Comparison of ENCODE assay signal across 10 cellular contexts in the genomic region with DNA sequence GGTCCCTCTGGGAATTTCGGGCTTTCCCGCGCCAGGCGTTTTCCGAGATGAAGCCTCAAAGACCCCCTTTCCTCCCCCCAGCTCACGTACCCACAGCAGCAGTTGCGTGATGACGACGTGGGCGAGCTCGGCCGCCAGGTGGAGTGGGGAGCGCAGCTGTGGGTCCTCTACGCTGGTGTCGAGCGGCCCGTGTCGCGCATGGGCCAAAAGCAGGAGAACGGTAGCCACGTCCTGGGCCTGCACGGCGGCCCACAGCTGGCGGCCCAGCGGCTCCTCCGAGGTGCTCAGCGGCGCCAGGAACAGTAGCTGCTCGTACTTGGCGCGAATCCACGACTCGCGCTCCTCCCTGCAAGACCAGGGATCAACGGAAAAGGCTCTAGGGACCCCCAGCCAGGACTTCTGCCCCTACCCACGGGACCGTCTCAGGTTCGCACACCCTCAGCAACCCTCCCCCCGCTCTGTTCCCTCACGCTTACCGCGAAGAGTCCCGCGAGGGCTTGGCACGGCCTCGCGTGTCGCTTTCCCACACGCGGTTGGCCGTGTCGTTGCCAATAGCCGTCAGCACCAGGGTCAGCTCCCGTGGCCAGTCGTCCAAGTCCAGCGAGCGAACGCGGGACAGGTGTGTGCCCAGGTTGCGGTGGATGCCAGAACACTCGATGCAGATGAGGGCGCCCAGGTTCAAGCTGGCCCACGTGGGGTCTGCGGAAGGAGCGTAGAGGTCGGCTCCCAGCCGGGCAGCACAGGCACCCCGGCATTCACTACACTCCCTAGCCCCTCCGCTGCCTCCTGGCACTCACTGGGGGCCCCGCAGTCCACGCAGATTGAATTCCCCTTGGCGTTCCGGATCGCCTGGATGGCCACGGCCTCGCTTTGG. TPM values are rescaled to one million over a fixed set of nuclear protein-coding genes. Genes with fewer than 3 reads are reported as not detected.
DNase-seq lines count a peak whose midpoint lies in the region; ATAC-seq and TF ChIP-seq lines count a peak whose summit lies in the region.
"Had no signal": no experiment of that assay in that cellular context is flagged by ENCODE, and none has a peak within 500 bp of the region (broad histone marks: within the 10 kb centered on the region; RNA-seq: fewer than 3 reads in every experiment).

No MANE protein-coding gene starts in this region.

- ATAC-seq in GM21528 (IDR thresholded peaks at IDR 0.05; ENCODE audit: low FRiP score, unreplicated experiment), result no peak

- H3K4me3 Mint-ChIP-seq in activated naive CD4-positive, alpha-beta T cell treated with anti-CD3 and anti-CD28 coated beads for 36 hours, result no peak overlapping the region
- H3K4me3 Mint-ChIP-seq: activated T-helper 1 cell treated with anti-CD3 and anti-CD28 coated beads, Interleukin-12 subunit alpha, Interleukin-12 subunit beta, Interleukin-2, Interleukin-4 antibody, amounts not matched to agents 30 ng/mL and 10 ng/mL and 1 ng/mL, durations not matched to agents 14 hours and 24 hours and 36 hours had no signal

- no peaks in the 10 kb centered on the region for H3K27me3 Mint-ChIP-seq in activated naive CD4-positive, alpha-beta T cell treated with anti-CD3 and anti-CD28 coated beads for 36 hours (ENCODE audit: low read depth)

- peaks cover 28% of the 10 kb centered on the region for H3K36me3 Mint-ChIP-seq in activated naive CD4-positive, alpha-beta T cell treated with anti-CD3 and anti-CD28 coated beads for 36 hours (ENCODE audit: low read depth)

- TF ChIP-seq POLR2A in lower leg skin (IDR thresholded peaks at IDR 0.05) (no peak), transverse colon (IDR thresholded peaks at IDR 0.05) (no peak)

- no peaks in the 10 kb centered on the region for H3K4me1 Mint-ChIP-seq in activated naive CD4-positive, alpha-beta T cell treated with anti-CD3 and anti-CD28 coated beads for 36 hours (ENCODE audit: low read depth)

- CTCF ChIA-PET in activated naive CD4-positive, alpha-beta T cell treated with anti-CD3 and anti-CD28 coated beads for 36 hours (lab: Charles Lee), result interaction anchor here (1.4 to 1.5 kb wide), 2 partner anchors 10 to 17 kb away, joined by 4 read pairs; partner anchors contain the start of gene TSPAN31

- H3K4me1 ChIP-seq in transverse colon, result peaks cover 3 to 17% (median 9%) of the 10 kb centered on the region in 4 donors

- intact Hi-C loops in lower leg skin (cut with DNase I; ENCODE audit: low total_unique reads) (no loop called here), transverse colon (cut with DNase I; ENCODE audit: low total_unique reads) (no loop called here)
- intact Hi-C loops in activated naive CD4-positive, alpha-beta T cell treated with anti-CD3 and anti-CD28 coated beads for 36 hours (cut with micrococcal nuclease), result no loop called here

- in situ Hi-C loops in transverse colon (cut with MboI; ENCODE audit: low pct_ligation_motif_present in 1 of 4, low pct_unique_long_range_greater_than_20kb in 1 of 4, low sequenced_read_pairs in 3 of 4), result no loop called here

- no peak overlapping the region for H3K27ac Mint-ChIP-seq in activated naive CD4-positive, alpha-beta T cell treated with anti-CD3 and anti-CD28 coated beads for 36 hours

- TF ChIP-seq EP300 in transverse colon (IDR thresholded peaks at IDR 0.05; ENCODE audit: low read depth), result no peak

- peak; percentile 30 for DNase-seq in activated CD4-positive, CD25-positive, alpha-beta regulatory T cell treated with anti-CD3 and anti-CD28 coated beads, Interleukin-2, amount 50 U/mL, for 72 hours
- no peak for DNase-seq in activated CD4-positive, CD25-positive, alpha-beta regulatory T cell (lab: John Stamatoyannopoulos, UW)
- peak; percentile 46 for DNase-seq in choroid plexus epithelial cell (ENCODE audit: low read depth)
- peak; percentile 19 to 88 for DNase-seq in lower leg skin (ENCODE audit: low spot score in 2 of 2)
- DNase-seq in transverse colon, result peak; percentile 33
- DNase-seq in T-helper 1 cell, result no peak
- DNase-seq in activated naive CD4-positive, alpha-beta T cell treated with anti-CD3 and anti-CD28 coated beads for 36 hours, result no peak
- DNase-seq: stimulated activated CD4-positive, alpha-beta T cell treated with anti-CD3 and anti-CD28 coated beads, Interleukin-1b, Interleukin-23, amount 100 ng/mL, for 48 hours had no signal

- TF ChIP-seq CTCF in choroid plexus epithelial cell (conservative IDR thresholded peaks at IDR 0.05; ENCODE audit: low read depth, low read length) (peak; percentile 52), lower leg skin (IDR thresholded peaks at IDR 0.05) (no peak), transverse colon (IDR thresholded peaks at IDR 0.05) (peak; percentile 27 to 42 (median 36))

- peak overlapping the region; percentile 23 to 70 (median 26) for H3K27ac ChIP-seq in transverse colon

- no peaks in the 10 kb centered on the region for H3K9me3 Mint-ChIP-seq in activated naive CD4-positive, alpha-beta T cell treated with anti-CD3 and anti-CD28 coated beads for 36 hours
- H3K9me3 Mint-ChIP-seq: activated T-helper 1 cell treated with anti-CD3 and anti-CD28 coated beads, Interleukin-12 subunit alpha, Interleukin-12 subunit beta, Interleukin-2, Interleukin-4 antibody, amounts not matched to agents 30 ng/mL and 10 ng/mL and 1 ng/mL, durations not matched to agents 14 hours and 24 hours and 36 hours had no signal

- H3K27me3 ChIP-seq in transverse colon, result peaks cover 30% of the 10 kb centered on the region

- WGBS in lower leg skin, 2 donors, result 37 to 66% methylated on average over 44 to 56 of the region's 76 CpGs
- 45% methylated on average over 61 of the region's 76 CpGs; no CpG with 5 or more reads in 1 of the 2 donors for WGBS in transverse colon (ENCODE audit: low coverage in 1 of 2), 2 donors

- no peaks in the 10 kb centered on the region for H3K36me3 ChIP-seq in transverse colon

- H3K9me3 ChIP-seq in transverse colon, result no peaks in the 10 kb centered on the region

- H3K4me3 ChIP-seq in choroid plexus epithelial cell (ENCODE audit: low read depth, low read length) (peak overlapping the region; percentile 80), lower leg skin (ENCODE audit: low read depth, poor library complexity, severe bottlenecking) (peak overlapping the region; percentile 76), transverse colon (peak overlapping the region; percentile 2 to 59 (median 42))

RNA-seq across cellular contexts. Expression of gene AGAP2, which starts 11.4 kb away (rescaled TPM):
- total RNA-seq in lower leg skin (1 to 10 TPM in 3 of 4 donors, under 1 TPM in 1; 0.55 to 1.6 (median 1.3) TPM), transverse colon (100 to 1,000 TPM in 1 of 4 donors, 1 to 10 TPM in 3; 1.2 to 125 (median 5.6) TPM)
- 10 to 100 TPM; 26.7 to 28.0 TPM for total RNA-seq in activated naive CD4-positive, alpha-beta T cell treated with anti-CD3 and anti-CD28 coated beads for 36 hours

RNA-seq across cellular contexts. Expression of gene TSPAN31, which starts 17.7 kb away (rescaled TPM):
- total RNA-seq in lower leg skin (10 to 100 TPM; 44.9 to 76.4 (median 54.7) TPM), transverse colon (10 to 100 TPM; 20.6 to 73.3 (median 42.8) TPM)
- 1 to 10 TPM; 6.4 to 7.7 TPM for total RNA-seq in activated naive CD4-positive, alpha-beta T cell treated with anti-CD3 and anti-CD28 coated beads for 36 hours

RNA-seq across cellular contexts. Expression of gene CDK4, which starts 25.0 kb away (rescaled TPM):
- total RNA-seq in lower leg skin (10 to 100 TPM; 38.5 to 77.4 (median 54.6) TPM), transverse colon (100 to 1,000 TPM in 1 of 4 donors, 10 to 100 TPM in 3; 20.9 to 194 (median 47.8) TPM)
- 100 to 1,000 TPM; 194 to 202 TPM for total RNA-seq in activated naive CD4-positive, alpha-beta T cell treated with anti-CD3 and anti-CD28 coated beads for 36 hours

RNA-seq across cellular contexts. Expression of gene MARCHF9, which starts 27.8 kb away (rescaled TPM):
- total RNA-seq in lower leg skin (10 to 100 TPM; 10.6 to 16.6 (median 12.8) TPM), transverse colon (10 to 100 TPM in 2 of 4 donors, 1 to 10 TPM in 2; 1.5 to 24.1 (median 9.5) TPM)
- 10 to 100 TPM; 10.4 to 10.8 TPM for total RNA-seq in activated naive CD4-positive, alpha-beta T cell treated with anti-CD3 and anti-CD28 coated beads for 36 hours

RNA-seq across cellular contexts. Expression of gene OS9, which starts 33.2 kb away (rescaled TPM):
- total RNA-seq in lower leg skin, result 100 to 1,000 TPM; 195 to 265 (median 205) TPM
- 100 to 1,000 TPM; 187 to 362 (median 249) TPM for total RNA-seq in transverse colon
- total RNA-seq in activated naive CD4-positive, alpha-beta T cell treated with anti-CD3 and anti-CD28 coated beads for 36 hours, result 10 to 100 TPM; 60.7 to 60.9 TPM

Comparison
In these comparisons a context has a peak if more than half of its experiments do, and no peak if none do; other contexts are left out.
1. DNase-seq: peak in activated CD4-positive, CD25-positive, alpha-beta regulatory T cell treated with anti-CD3 and anti-CD28 coated beads, Interleukin-2, amount 50 U/mL, for 72 hours (single experiment), choroid plexus epithelial cell (single experiment), lower leg skin (2 of 2) and transverse colon (single experiment); none in activated CD4-positive, CD25-positive, alpha-beta regulatory T cell (0 of 4), T-helper 1 cell (0 of 5) and activated naive CD4-positive, alpha-beta T cell treated with anti-CD3 and anti-CD28 coated beads for 36 hours (single experiment).
2. CTCF ChIP-seq: peak in choroid plexus epithelial cell (single experiment) and transverse colon (5 of 5); none in lower leg skin (0 of 3).
3. Peak in every context shown above with its lines, with median percentiles within 50 percentile points of each other: H3K4me3 ChIP-seq.